Comparison of ENCODE assay signal across 19 cellular contexts in the genomic region with DNA sequence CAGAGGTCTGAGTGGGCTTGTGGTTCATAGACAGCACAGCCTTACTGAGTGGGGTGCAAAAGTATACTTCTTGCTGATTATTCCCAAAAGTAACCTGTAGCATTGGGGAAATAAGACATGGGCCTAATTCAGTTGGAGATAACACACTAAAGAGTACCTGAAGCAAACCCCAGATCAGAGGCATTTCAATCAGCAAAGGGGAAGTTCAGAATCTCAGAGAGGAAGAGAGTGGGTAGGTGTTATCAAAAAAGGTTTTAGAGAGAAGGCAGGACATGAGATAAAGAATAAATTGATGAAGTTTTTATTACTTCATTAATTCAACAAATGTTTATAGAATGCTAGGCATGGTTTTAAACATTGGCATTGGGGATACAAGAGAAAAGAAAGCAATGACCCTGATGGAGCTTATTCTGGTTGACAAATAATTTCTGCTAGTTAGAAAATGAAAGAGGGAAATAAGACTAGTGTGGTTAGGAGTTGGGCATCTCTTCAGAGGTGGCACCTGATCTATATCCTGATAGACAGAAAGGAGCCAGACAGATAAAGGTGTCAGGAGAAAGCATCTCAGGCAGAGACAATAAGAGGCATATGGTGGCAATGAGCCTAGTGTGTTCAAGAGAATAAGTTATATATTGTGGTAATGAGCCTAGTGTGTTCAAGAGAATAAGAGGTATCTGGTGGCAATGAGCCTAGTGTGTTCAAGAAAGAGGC.
A peak's percentile ranks its signal among the peaks of the same experiment; 100 is the strongest.
DNase-seq lines count a peak whose midpoint lies in the region; ATAC-seq and TF ChIP-seq lines count a peak whose summit lies in the region.
"Had no signal": no experiment of that assay in that cellular context is flagged by ENCODE, and none has a peak within 500 bp of the region (broad histone marks: within the 10 kb centered on the region; RNA-seq: fewer than 3 reads in every experiment).

No MANE protein-coding gene starts in this region.

- H3K27me3 ChIP-seq in body of pancreas: no peaks in the 10 kb centered on the region

- H3K4me1 Mint-ChIP-seq in IgD-negative memory B cell (peaks cover 13 to 19% (median 14%) of the 10 kb centered on the region in 3 donors), mesothelial cell of epicardium (no peaks in the 10 kb centered on the region)
- H3K4me1 Mint-ChIP-seq in effector memory CD8-positive, alpha-beta T cell (ENCODE audit: low read depth in 2 of 2): peaks cover 4 to 5% of the 10 kb centered on the region in 2 donors
- peaks cover 11% of the 10 kb centered on the region for H3K4me1 Mint-ChIP-seq in stimulated activated effector memory CD8-positive, alpha-beta T cell treated with anti-CD3 and anti-CD28 coated beads, Interleukin-12 subunit alpha, Interleukin-12 subunit beta, amount 100 ng/mL, for 72 hours

- TF ChIP-seq CTCF in body of pancreas (IDR thresholded peaks at IDR 0.05): no peak
- no peak for TF ChIP-seq CTCF in mesothelial cell of epicardium (IDR thresholded peaks at IDR 0.05; ENCODE audit: unreplicated experiment)

- H3K9me3 Mint-ChIP-seq in IgD-negative memory B cell: no peaks in the 10 kb centered on the region
- no peaks in the 10 kb centered on the region for H3K9me3 Mint-ChIP-seq in effector memory CD8-positive, alpha-beta T cell
- H3K9me3 Mint-ChIP-seq in stimulated activated effector memory CD8-positive, alpha-beta T cell treated with anti-CD3 and anti-CD28 coated beads, Interleukin-12 subunit alpha, Interleukin-12 subunit beta, amount 100 ng/mL, for 72 hours: no peaks in the 10 kb centered on the region
- H3K9me3 Mint-ChIP-seq in mesothelial cell of epicardium: no peaks in the 10 kb centered on the region

- H3K36me3 ChIP-seq in body of pancreas (replicated peaks in 1 of 2; ENCODE audit: insufficient read depth in 1 of 2, low read depth in 2 of 2): no peaks in the 10 kb centered on the region

- H3K27ac ChIP-seq in body of pancreas: no peak overlapping the region
- H3K27ac ChIP-seq: PC-9 had no signal

- no peak for DNase-seq in effector memory CD8-positive, alpha-beta T cell
- no peak for DNase-seq in stimulated activated effector memory CD8-positive, alpha-beta T cell treated with anti-CD3 and anti-CD28 coated beads, Interleukin-12 subunit alpha, Interleukin-12 subunit beta, amount 100 ng/mL, for 72 hours (ENCODE audit: low spot score in 2 of 2)
- DNase-seq in body of pancreas: no peak
- no peak for DNase-seq in mesothelial cell of epicardium (ENCODE audit: low spot score in 2 of 2, unreplicated experiment in 2 of 2)
- DNase-seq: DMS79, IMR-90, NCI-H1417, NCI-H1694 treated with DMSO at 0.1 percent for 48 hours, NCI-H2081 treated with DMSO at 0.1 percent for 48 hours, NCI-H2171 treated with DMSO at 0.1 percent for 48 hours, NCI-H446 treated with DMSO at 0.1 percent for 48 hours, NCI-H526 treated with DMSO at 0.1 percent for 48 hours, PC-9, RPMI8226, SHP77 had no signal

- no peak overlapping the region for H3K4me3 ChIP-seq in body of pancreas
- H3K4me3 ChIP-seq: PC-9 had no signal

- no peak for TF ChIP-seq POLR2A in body of pancreas (IDR thresholded peaks at IDR 0.05)

- H3K36me3 Mint-ChIP-seq in IgD-negative memory B cell (no peaks in the 10 kb centered on the region), mesothelial cell of epicardium (no peaks in the 10 kb centered on the region)
- H3K36me3 Mint-ChIP-seq in effector memory CD8-positive, alpha-beta T cell (ENCODE audit: insufficient read depth): no peaks in the 10 kb centered on the region
- H3K36me3 Mint-ChIP-seq in stimulated activated effector memory CD8-positive, alpha-beta T cell treated with anti-CD3 and anti-CD28 coated beads, Interleukin-12 subunit alpha, Interleukin-12 subunit beta, amount 100 ng/mL, for 72 hours: no peaks in the 10 kb centered on the region
- H3K36me3 Mint-ChIP-seq: CD14-positive monocyte had no signal

- no peaks in the 10 kb centered on the region for H3K27me3 Mint-ChIP-seq in IgD-negative memory B cell
- H3K27me3 Mint-ChIP-seq in effector memory CD8-positive, alpha-beta T cell: peaks cover 0 to 10% of the 10 kb centered on the region in 2 donors
- no peaks in the 10 kb centered on the region for H3K27me3 Mint-ChIP-seq in mesothelial cell of epicardium (ENCODE audit: low read depth)

- no peaks in the 10 kb centered on the region for H3K9me3 ChIP-seq in body of pancreas

- ATAC-seq in GM18511 (IDR thresholded peaks at IDR 0.05; ENCODE audit: unreplicated experiment): peak; percentile 56
- ATAC-seq in effector memory CD8-positive, alpha-beta T cell (replicated peaks): peak; percentile 49
- ATAC-seq in stimulated activated effector memory CD8-positive, alpha-beta T cell treated with anti-CD3 and anti-CD28 coated beads, Interleukin-12 subunit alpha, Interleukin-12 subunit beta, amount 100 ng/mL, for 72 hours: peak; percentile 8
- ATAC-seq in body of pancreas: no peak
- no peak for ATAC-seq in HG03280 (IDR thresholded peaks at IDR 0.05; ENCODE audit: unreplicated experiment)

- H3K27ac Mint-ChIP-seq in IgD-negative memory B cell: peak overlapping the region in 2 of 3 donors; percentile 12 to 54
- no peak overlapping the region for H3K27ac Mint-ChIP-seq in effector memory CD8-positive, alpha-beta T cell
- no peak overlapping the region for H3K27ac Mint-ChIP-seq in stimulated activated effector memory CD8-positive, alpha-beta T cell treated with anti-CD3 and anti-CD28 coated beads, Interleukin-12 subunit alpha, Interleukin-12 subunit beta, amount 100 ng/mL, for 72 hours
- no peak overlapping the region for H3K27ac Mint-ChIP-seq in mesothelial cell of epicardium

- intact Hi-C loops in body of pancreas (cut with DNase I): no loop called here

- H3K4me3 Mint-ChIP-seq in IgD-negative memory B cell: peak overlapping the region in 2 of 4 donors; percentile 23 to 79
- no peak overlapping the region for H3K4me3 Mint-ChIP-seq in effector memory CD8-positive, alpha-beta T cell
- no peak overlapping the region for H3K4me3 Mint-ChIP-seq in stimulated activated effector memory CD8-positive, alpha-beta T cell treated with anti-CD3 and anti-CD28 coated beads, Interleukin-12 subunit alpha, Interleukin-12 subunit beta, amount 100 ng/mL, for 72 hours
- H3K4me3 Mint-ChIP-seq in mesothelial cell of epicardium: no peak overlapping the region
- H3K4me3 Mint-ChIP-seq: CD14-positive monocyte had no signal

- no peaks in the 10 kb centered on the region for H3K4me1 ChIP-seq in body of pancreas

Comparison
In these comparisons a context has a peak if more than half of its experiments do, and no peak if none do; other contexts are left out.
1. ATAC-seq: peak in GM18511 (single experiment), effector memory CD8-positive, alpha-beta T cell (single experiment) and stimulated activated effector memory CD8-positive, alpha-beta T cell treated with anti-CD3 and anti-CD28 coated beads, Interleukin-12 subunit alpha, Interleukin-12 subunit beta, amount 100 ng/mL, for 72 hours (single experiment); none in body of pancreas (single experiment) and HG03280 (single experiment).
2. H3K27ac Mint-ChIP-seq: peak in IgD-negative memory B cell (2 of 3); none in effector memory CD8-positive, alpha-beta T cell (0 of 2), stimulated activated effector memory CD8-positive, alpha-beta T cell treated with anti-CD3 and anti-CD28 coated beads, Interleukin-12 subunit alpha, Interleukin-12 subunit beta, amount 100 ng/mL, for 72 hours (single experiment) and mesothelial cell of epicardium (single experiment).